8 cellular contexts compared by ENCODE assay signal in genomic region chr11:7513210-7514098, GRCh38. TPM values are rescaled to one million over a fixed set of nuclear protein-coding genes. Genes with fewer than 3 reads are reported as not detected.
DNase-seq lines count a peak whose midpoint lies in the region; ATAC-seq and TF ChIP-seq lines count a peak whose summit lies in the region.

Gene PPFIBP2, plus strand, starts transcription at chr11:7513999. Its CDS starts 35,477 bp downstream, at chr11:7549476.

- intact Hi-C loops in PC-9 (cut with micrococcal nuclease; ENCODE audit: unreplicated experiment): loop anchor here (1.0 to 5.0 kb wide), 2 partner anchors 58 to 159 kb away; partner anchors contain the start of gene CYB5R2

- no peaks in the 10 kb centered on the region for H3K79me2 ChIP-seq in PC-9 (ENCODE audit: low read depth)

- peaks cover 23% of the 10 kb centered on the region for H3K4me1 Mint-ChIP-seq in activated T-helper 17 cell treated with anti-CD3 and anti-CD28 coated beads, Interleukin-2, amount 50 U/mL, for 72 hours
- peaks cover 40% of the 10 kb centered on the region for H3K4me1 Mint-ChIP-seq in nephron

- peak within 1 kb of the TSS; percentile 90 for H3K4me2 ChIP-seq in PC-9

- no TSS peak for BruUV-seq in PC-9 (replicated peaks; lab: Mats Ljungman, UMichigan)

- H3K36me3 Mint-ChIP-seq in activated T-helper 17 cell treated with anti-CD3 and anti-CD28 coated beads, Interleukin-2, amount 50 U/mL, for 72 hours (ENCODE audit: low read depth): no peaks in the 10 kb centered on the region
- peaks cover 4% of the 10 kb centered on the region for H3K36me3 Mint-ChIP-seq in nephron (ENCODE audit: low read depth)

- peak within 1 kb of the TSS; percentile 90 for H3K27ac Mint-ChIP-seq in activated T-helper 17 cell treated with anti-CD3 and anti-CD28 coated beads, Interleukin-2, amount 50 U/mL, for 72 hours
- peak within 1 kb of the TSS; percentile 83 to 94 (median 94) for H3K27ac Mint-ChIP-seq in nephron

- H3K9me3 Mint-ChIP-seq in activated T-helper 17 cell treated with anti-CD3 and anti-CD28 coated beads, Interleukin-2, amount 50 U/mL, for 72 hours: no peaks in the 10 kb centered on the region
- no peaks in the 10 kb centered on the region for H3K9me3 Mint-ChIP-seq in nephron

- H3F3A ChIP-seq in PC-9 (ENCODE audit: insufficient read depth, low read depth): no peaks in the 10 kb centered on the region

- H3K4me3 ChIP-seq in PC-9 (peak within 1 kb of the TSS; percentile 77), fibroblast of pulmonary artery (replicated peaks; ENCODE audit: low read depth, low read length) (peak within 1 kb of the TSS; percentile 77)

- H2AFZ ChIP-seq in PC-9: peak within 1 kb of the TSS; percentile 77

- CTCF ChIA-PET in PC-9 (lab: Charles Lee): no interaction called here

- H3K9me2 ChIP-seq in PC-9 (ENCODE audit: insufficient read depth): no peaks in the 10 kb centered on the region

- POLR2A ChIA-PET in PC-9 (lab: Charles Lee; ENCODE audit: unreplicated experiment): no interaction called here

- peak; percentile 59 for ATAC-seq in GM19438 (IDR thresholded peaks at IDR 0.05; ENCODE audit: low read depth, unreplicated experiment)
- peak; percentile 38 for ATAC-seq in HG03565 (IDR thresholded peaks at IDR 0.05; ENCODE audit: unreplicated experiment)
- ATAC-seq in activated T-helper 17 cell treated with anti-CD3 and anti-CD28 coated beads, Interleukin-2, amount 50 U/mL, for 72 hours (replicated peaks): peak; percentile 93
- ATAC-seq in stimulated activated naive CD8-positive, alpha-beta T cell treated with anti-CD3 and anti-CD28 coated beads, Interleukin-15, Interleukin-2, amounts not matched to agents 100 U/mL and 50 U/mL, for 24 hours: peak; percentile 87

- no peaks in the 10 kb centered on the region for H4K20me1 ChIP-seq in PC-9 (ENCODE audit: insufficient read depth)

- DNase-seq in COLO829 (ENCODE audit: low spot score) (peak; percentile 79), PC-9 (peak; percentile 51 to 70), fibroblast of pulmonary artery (ENCODE audit: low read depth) (peak; percentile 65)
- peak; percentile 88 for DNase-seq in stimulated activated naive CD8-positive, alpha-beta T cell treated with anti-CD3 and anti-CD28 coated beads, Interleukin-15, Interleukin-2, amounts not matched to agents 100 U/mL and 50 U/mL, for 24 hours

- H3K27me3 ChIP-seq in PC-9 (ENCODE audit: insufficient read depth, low read depth): no peaks in the 10 kb centered on the region

- no peaks in the 10 kb centered on the region for H3K4me1 ChIP-seq in PC-9 (replicated peaks; ENCODE audit: insufficient read depth)

- H3K9me3 ChIP-seq in PC-9 (ENCODE audit: insufficient read depth, low read depth): no peaks in the 10 kb centered on the region

- TF ChIP-seq CTCF in PC-9 (conservative IDR thresholded peaks at IDR 0.05): peak; percentile 80
- peak; percentile 73 for TF ChIP-seq CTCF in fibroblast of pulmonary artery (IDR thresholded peaks at IDR 0.05; ENCODE audit: low read length, missing control alignments)
- peak; percentile 58 to 76 (median 70) for TF ChIP-seq CTCF in nephron (IDR thresholded peaks at IDR 0.05; ENCODE audit: unreplicated experiment in 3 of 3)

- no peaks in the 10 kb centered on the region for H3K36me3 ChIP-seq in PC-9 (ENCODE audit: low read depth)

- no peak within 1 kb of the TSS for H3K27ac ChIP-seq in PC-9

- no peaks in the 10 kb centered on the region for H3K27me3 Mint-ChIP-seq in activated T-helper 17 cell treated with anti-CD3 and anti-CD28 coated beads, Interleukin-2, amount 50 U/mL, for 72 hours
- H3K27me3 Mint-ChIP-seq in nephron (ENCODE audit: low read depth): peaks cover 29% of the 10 kb centered on the region

- peak within 1 kb of the TSS; percentile 85 for H3K4me3 Mint-ChIP-seq in activated T-helper 17 cell treated with anti-CD3 and anti-CD28 coated beads, Interleukin-2, amount 50 U/mL, for 72 hours
- peak within 1 kb of the TSS; percentile 91 to 93 (median 92) for H3K4me3 Mint-ChIP-seq in nephron

RNA-seq across cellular contexts. Expression of gene PPFIBP2, which starts in this region (rescaled TPM):
- total RNA-seq in PC-9 (2021): 13.6 and 13.9 TPM in 2 replicates
- total RNA-seq in activated T-helper 17 cell treated with anti-CD3 and anti-CD28 coated beads, Interleukin-2, amount 50 U/mL, for 72 hours: 10 to 100 TPM in 1 of 2 donors, 1 to 10 TPM in 1; 4.2 to 11.1 TPM

Comparison
In these comparisons a context has a peak if more than half of its experiments do, and no peak if none do; other contexts are left out.
1. ATAC-seq: peak in every context shown above with its lines; median percentile 93 in activated T-helper 17 cell treated with anti-CD3 and anti-CD28 coated beads, Interleukin-2, amount 50 U/mL, for 72 hours; 87 in stimulated activated naive CD8-positive, alpha-beta T cell treated with anti-CD3 and anti-CD28 coated beads, Interleukin-15, Interleukin-2, amounts not matched to agents 100 U/mL and 50 U/mL, for 24 hours; 59 in GM19438; 38 in HG03565.